In the genomic region with DNA sequence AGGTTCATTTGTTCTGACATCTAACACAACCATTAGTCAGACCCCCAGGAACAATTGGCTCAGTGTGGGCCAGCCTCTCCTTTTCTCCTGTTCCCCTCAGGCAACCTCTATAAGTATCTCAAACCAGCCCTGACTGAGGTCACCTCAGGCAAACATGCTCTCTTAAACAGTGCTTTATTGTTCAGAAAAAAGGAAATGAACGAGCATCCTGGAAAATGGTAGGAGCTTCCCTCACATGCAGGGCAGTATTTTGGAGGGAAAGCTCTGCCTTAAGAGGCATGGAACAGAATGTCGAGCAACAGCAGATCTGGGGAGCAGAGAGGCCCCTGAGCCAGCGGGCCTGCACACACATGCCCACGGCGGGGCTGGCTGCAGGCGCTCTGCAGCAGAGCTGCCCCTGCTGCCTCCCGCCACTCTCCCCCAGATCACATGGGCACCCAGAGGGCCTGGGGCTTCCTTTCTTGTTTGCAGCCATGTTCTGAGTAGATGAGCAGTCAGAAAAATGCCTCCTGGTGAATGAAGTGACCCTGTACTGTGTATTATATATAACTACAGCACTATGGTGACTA, we compare ENCODE assay signal across 1 cellular context.
TF ChIP-seq lines count a peak whose summit lies in the region.

No MANE protein-coding gene starts in this region.

TF ChIP-seq in endothelial cell of umbilical vein, 7 proteins besides CTCF, POLR2A, EP300 and RAD21 (continued from another document):
- TF ChIP-seq GATA2 (IDR thresholded peaks at IDR 0.05; ENCODE audit: insufficient read depth, insufficient read length, low read depth, low read length): no peak
- TF ChIP-seq EZH2 (IDR thresholded peaks at IDR 0.05; ENCODE audit: borderline replicate concordance, low read depth, low read length, severe bottlenecking): no peak
- TF ChIP-seq FOS (IDR thresholded peaks at IDR 0.05; ENCODE audit: borderline replicate concordance, insufficient read depth, low read length): no peak
TF ChIP-seq in endothelial cell of umbilical vein: peak in this region for 0.
